Comparison of ENCODE assay signal across 12 cellular contexts in genomic region chr20:53847843-53848185, GRCh38.
DNase-seq lines count a peak whose midpoint lies in the region; ATAC-seq, FAIRE-seq and TF ChIP-seq lines count a peak whose summit lies in the region.
"Had no signal": no experiment of that assay in that cellular context is flagged by ENCODE, and none has a peak within 500 bp of the region (broad histone marks: within the 10 kb centered on the region; RNA-seq: fewer than 3 reads in every experiment).

No MANE protein-coding gene starts in this region.

- H3K4me1 Mint-ChIP-seq in activated naive CD4-positive, alpha-beta T cell treated with anti-CD3 and anti-CD28 coated beads, Interleukin-2, amount 50 U/mL, for 24 hours, result peaks cover 56% of the 10 kb centered on the region

- POLR2A ChIA-PET in K562 (lab: Yijun Ruan, JAX), result interaction anchor here (0.6 to 2.0 kb wide), 3 partner anchors 9 to 108 kb away, joined by 3 to 8 read pairs (median 3); no protein-coding TSS in a partner anchor

- H3K4me1 ChIP-seq in K562 (replicated peaks in 1 of 2; ENCODE audit: control insufficient read depth in 2 of 2, insufficient read depth in 2 of 2, low read length in 2 of 2) (peaks cover 0 to 10% of the 10 kb centered on the region in 2 experiments; a peak in 2 of 5 replicates), upper lobe of left lung (peaks cover 0 to 8% (median 6%) of the 10 kb centered on the region in 4 donors)
- H3K4me1 ChIP-seq: right lobe of liver had no signal

- CTCF ChIA-PET in K562 (lab: Yijun Ruan, JAX; ENCODE audit: low intra/inter-chr PET ratio), result no interaction called here

- no TSS peak for BruUV-seq in K562 (replicated peaks; lab: Mats Ljungman, UMichigan)

- intact Hi-C loops in K562 (cut with micrococcal nuclease), result no loop called here

- H2AFZ ChIP-seq in K562 (ENCODE audit: low read depth, low read length), result no peak overlapping the region

- WGBS in K562 (ENCODE audit: insufficient coverage, low coverage, missing lambda C conversion rate), result 14% methylated on average over 2 of the region's 2 CpGs
- 57 to 73% methylated on average over 2 of the region's 2 CpGs for WGBS in upper lobe of left lung, 2 donors

- no peaks in the 10 kb centered on the region for H4K20me1 ChIP-seq in K562 (replicated peaks; ENCODE audit: control insufficient read depth, insufficient read depth, low read length)

- peak; percentile 49; the same call in 2 of the 3 replicates for ATAC-seq in K562
- peak in 1 of 2 donors; percentile 57 for ATAC-seq in upper lobe of left lung (ENCODE audit: low FRiP score in 2 of 2)
- no peak for ATAC-seq in HG03520 (IDR thresholded peaks at IDR 0.05; ENCODE audit: unreplicated experiment)

- no peak overlapping the region for H3K9ac ChIP-seq in K562 (ENCODE audit: insufficient read depth in 1 of 2, low read depth in 2 of 2, low read length in 2 of 2)

- H3K4me3 ChIP-seq in K562, result no peak overlapping the region
- no peak overlapping the region for H3K4me3 ChIP-seq in upper lobe of left lung
- H3K4me3 ChIP-seq: right lobe of liver had no signal

- TF ChIP-seq EP300 in K562 (IDR thresholded peaks at IDR 0.05; ENCODE audit: low read length) (no peak), upper lobe of left lung (IDR thresholded peaks at IDR 0.05) (no peak)

- TF ChIP-seq POLR2A in K562 (conservative IDR thresholded peaks at IDR 0.05) (no peak), upper lobe of left lung (IDR thresholded peaks at IDR 0.05) (no peak)

- no peaks in the 10 kb centered on the region for H3K27me3 Mint-ChIP-seq in activated naive CD4-positive, alpha-beta T cell treated with anti-CD3 and anti-CD28 coated beads, Interleukin-2, amount 50 U/mL, for 24 hours

- TF ChIP-seq RAD21 in K562 (CRISPR knock-in tag; conservative IDR thresholded peaks at IDR 0.05 in 1 of 2, IDR thresholded peaks at IDR 0.05 in 1 of 2), result no peak

- no peaks in the 10 kb centered on the region for H3K9me3 Mint-ChIP-seq in activated naive CD4-positive, alpha-beta T cell treated with anti-CD3 and anti-CD28 coated beads, Interleukin-2, amount 50 U/mL, for 24 hours
- H3K9me3 Mint-ChIP-seq: activated T-helper 2 cell treated with anti-CD3 and anti-CD28 coated beads, Interferon-gamma antibody, Interleukin-2, Interleukin-4, amounts not matched to agents 10 μg/mL and 5 μg/mL and 100 μg/mL, durations not matched to agents 14 hours and 24 hours and 36 hours had no signal

- FAIRE-seq in K562 (lab: Jason Lieb, UNC), result peak; percentile 71

- no peak for TF ChIP-seq CTCF in K562 (IDR thresholded peaks at IDR 0.05 in 2 of 3, conservative IDR thresholded peaks at IDR 0.05 in 1 of 3; ENCODE audit: insufficient read depth in 2 of 3, low read depth in 1 of 3, low read length in 3 of 3)
- no peak for TF ChIP-seq CTCF in upper lobe of left lung (IDR thresholded peaks at IDR 0.05)

- no peak for DNase-seq in activated naive CD4-positive, alpha-beta T cell (lab: John Stamatoyannopoulos, UW)
- DNase-seq in NOMO-1 (lab: John Stamatoyannopoulos, UW; ENCODE audit: unreplicated experiment in 2 of 2) (peak; percentile 59 to 89), K562 (ENCODE audit: extremely low read depth in 1 of 4, low spot score in 3 of 4) (no peak), upper lobe of left lung (no peak), mucosa of gallbladder (ENCODE audit: low spot score) (no peak), NCI-H345 treated with DMSO at 0.1 percent for 48 hours (lab: John Stamatoyannopoulos, UW; ENCODE audit: unreplicated experiment) (no peak)
- DNase-seq: foreskin fibroblast, NCI-H446, right lobe of liver had no signal

- no peaks in the 10 kb centered on the region for H3K9me1 ChIP-seq in K562 (ENCODE audit: control insufficient read depth, insufficient read depth, low read length)

- H3K79me2 ChIP-seq in K562 (ENCODE audit: control insufficient read depth, insufficient read depth, low read length), result no peaks in the 10 kb centered on the region

- in situ Hi-C loops in K562 (cut with MboI), result no loop called here

- no peaks in the 10 kb centered on the region for H3K27me3 ChIP-seq in K562 (ENCODE audit: control insufficient read depth in 2 of 2, insufficient read depth in 2 of 2, low read length in 2 of 2)
- H3K27me3 ChIP-seq in upper lobe of left lung, result no peaks in the 10 kb centered on the region
- H3K27me3 ChIP-seq: right lobe of liver had no signal

- H3K27ac ChIP-seq in K562 (ENCODE audit: extremely low read depth, low read depth, low read length) (no peak overlapping the region), upper lobe of left lung (peak overlapping the region; percentile 6 to 70 (median 58))
- H3K27ac ChIP-seq: right lobe of liver had no signal

- H3K4me3 Mint-ChIP-seq in activated naive CD4-positive, alpha-beta T cell treated with anti-CD3 and anti-CD28 coated beads, Interleukin-2, amount 50 U/mL, for 24 hours, result peak overlapping the region; percentile 78

- no peaks in the 10 kb centered on the region for H3K36me3 Mint-ChIP-seq in activated naive CD4-positive, alpha-beta T cell treated with anti-CD3 and anti-CD28 coated beads, Interleukin-2, amount 50 U/mL, for 24 hours

- no peaks in the 10 kb centered on the region for H3K36me3 ChIP-seq in K562 (ENCODE audit: control insufficient read depth, insufficient read depth, low read length)
- H3K36me3 ChIP-seq in upper lobe of left lung, result no peaks in the 10 kb centered on the region
- H3K36me3 ChIP-seq: right lobe of liver had no signal

- no peak overlapping the region for H3K4me2 ChIP-seq in K562 (ENCODE audit: insufficient read depth, low read length)

- no peaks in the 10 kb centered on the region for H3K9me3 ChIP-seq in K562 (replicated peaks; ENCODE audit: control insufficient read depth, insufficient read depth, low read depth, low read length)
- H3K9me3 ChIP-seq in upper lobe of left lung, result no peaks in the 10 kb centered on the region
- H3K9me3 ChIP-seq: right lobe of liver had no signal

- no peak overlapping the region for H3K27ac Mint-ChIP-seq in activated naive CD4-positive, alpha-beta T cell treated with anti-CD3 and anti-CD28 coated beads, Interleukin-2, amount 50 U/mL, for 24 hours

TF ChIP-seq in K562, 482 proteins besides CTCF, POLR2A, EP300 and RAD21 (continues in another document):
- TF ChIP-seq NCOR1 (IDR thresholded peaks at IDR 0.05) (peak; percentile 16; the same call in 1 of the 2 replicates), RBM39 (optimal IDR thresholded peaks at IDR 0.05; ENCODE audit: low read depth, low read length) (no peak), THRA (IDR thresholded peaks at IDR 0.05) (peak; percentile 38; the same call in 1 of the 2 replicates), ZNF717 (CRISPR knock-in tag; IDR thresholded peaks at IDR 0.05) (no peak), MAFG (tag; conservative IDR thresholded peaks at IDR 0.05) (0 out of 2 replicates have a peak, but pooled peaks have one; percentile 12), FOS (IDR thresholded peaks at IDR 0.05; ENCODE audit: extremely low read depth, insufficient read length) (no peak), NR2C2 (CRISPR knock-in tag; IDR thresholded peaks at IDR 0.05) (no peak), NR2C2 (tag; IDR thresholded peaks at IDR 0.05) (peak; percentile 20; the same call in 1 of the 2 replicates), HMBOX1 (IDR thresholded peaks at IDR 0.05) (peak; percentile 66), SETDB1 (IDR thresholded peaks at IDR 0.05; ENCODE audit: low read length) (no peak), ZBTB11 (CRISPR knock-in tag; IDR thresholded peaks at IDR 0.05) (peak in 1 of 3 experiments; percentile 1; a peak in 2 of 6 replicates), ZNF316 (IDR thresholded peaks at IDR 0.05) (peak; percentile 27; the same call in 1 of the 2 replicates)

Comparison
In these comparisons a context has a peak if more than half of its experiments do, and no peak if none do; other contexts are left out.
1. DNase-seq: peak in NOMO-1 (2 of 2); none in activated naive CD4-positive, alpha-beta T cell (0 of 4), K562 (0 of 4), upper lobe of left lung (0 of 2), mucosa of gallbladder (single experiment) and NCI-H345 treated with DMSO at 0.1 percent for 48 hours (single experiment).